ENCODE assay signal across 1 cellular context in the genomic region with DNA sequence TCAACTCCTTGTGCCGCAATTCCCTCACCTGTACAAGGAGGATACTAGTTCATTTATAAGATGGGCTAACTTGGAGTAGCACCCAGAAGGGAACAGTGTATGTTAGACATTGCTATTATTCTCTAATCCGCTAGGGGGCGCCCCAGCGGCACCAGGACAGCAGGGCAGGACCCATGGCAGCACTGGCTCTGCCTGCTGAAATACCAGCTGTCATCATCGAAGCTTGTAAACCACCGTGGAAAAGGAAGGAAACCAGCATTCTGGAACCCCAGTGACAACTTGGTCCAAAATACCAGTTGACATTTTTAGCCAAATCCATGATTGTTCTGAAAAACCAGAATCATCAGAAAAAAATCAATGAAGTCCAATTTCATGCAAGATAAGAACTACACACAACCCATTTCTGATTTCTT.
TF ChIP-seq lines count a peak whose summit lies in the region.

No MANE protein-coding gene starts in this region.

TF ChIP-seq in GM23338, 12 proteins besides CTCF, POLR2A, EP300 and RAD21 (continued from another document):
- TF ChIP-seq, protein P1, sequence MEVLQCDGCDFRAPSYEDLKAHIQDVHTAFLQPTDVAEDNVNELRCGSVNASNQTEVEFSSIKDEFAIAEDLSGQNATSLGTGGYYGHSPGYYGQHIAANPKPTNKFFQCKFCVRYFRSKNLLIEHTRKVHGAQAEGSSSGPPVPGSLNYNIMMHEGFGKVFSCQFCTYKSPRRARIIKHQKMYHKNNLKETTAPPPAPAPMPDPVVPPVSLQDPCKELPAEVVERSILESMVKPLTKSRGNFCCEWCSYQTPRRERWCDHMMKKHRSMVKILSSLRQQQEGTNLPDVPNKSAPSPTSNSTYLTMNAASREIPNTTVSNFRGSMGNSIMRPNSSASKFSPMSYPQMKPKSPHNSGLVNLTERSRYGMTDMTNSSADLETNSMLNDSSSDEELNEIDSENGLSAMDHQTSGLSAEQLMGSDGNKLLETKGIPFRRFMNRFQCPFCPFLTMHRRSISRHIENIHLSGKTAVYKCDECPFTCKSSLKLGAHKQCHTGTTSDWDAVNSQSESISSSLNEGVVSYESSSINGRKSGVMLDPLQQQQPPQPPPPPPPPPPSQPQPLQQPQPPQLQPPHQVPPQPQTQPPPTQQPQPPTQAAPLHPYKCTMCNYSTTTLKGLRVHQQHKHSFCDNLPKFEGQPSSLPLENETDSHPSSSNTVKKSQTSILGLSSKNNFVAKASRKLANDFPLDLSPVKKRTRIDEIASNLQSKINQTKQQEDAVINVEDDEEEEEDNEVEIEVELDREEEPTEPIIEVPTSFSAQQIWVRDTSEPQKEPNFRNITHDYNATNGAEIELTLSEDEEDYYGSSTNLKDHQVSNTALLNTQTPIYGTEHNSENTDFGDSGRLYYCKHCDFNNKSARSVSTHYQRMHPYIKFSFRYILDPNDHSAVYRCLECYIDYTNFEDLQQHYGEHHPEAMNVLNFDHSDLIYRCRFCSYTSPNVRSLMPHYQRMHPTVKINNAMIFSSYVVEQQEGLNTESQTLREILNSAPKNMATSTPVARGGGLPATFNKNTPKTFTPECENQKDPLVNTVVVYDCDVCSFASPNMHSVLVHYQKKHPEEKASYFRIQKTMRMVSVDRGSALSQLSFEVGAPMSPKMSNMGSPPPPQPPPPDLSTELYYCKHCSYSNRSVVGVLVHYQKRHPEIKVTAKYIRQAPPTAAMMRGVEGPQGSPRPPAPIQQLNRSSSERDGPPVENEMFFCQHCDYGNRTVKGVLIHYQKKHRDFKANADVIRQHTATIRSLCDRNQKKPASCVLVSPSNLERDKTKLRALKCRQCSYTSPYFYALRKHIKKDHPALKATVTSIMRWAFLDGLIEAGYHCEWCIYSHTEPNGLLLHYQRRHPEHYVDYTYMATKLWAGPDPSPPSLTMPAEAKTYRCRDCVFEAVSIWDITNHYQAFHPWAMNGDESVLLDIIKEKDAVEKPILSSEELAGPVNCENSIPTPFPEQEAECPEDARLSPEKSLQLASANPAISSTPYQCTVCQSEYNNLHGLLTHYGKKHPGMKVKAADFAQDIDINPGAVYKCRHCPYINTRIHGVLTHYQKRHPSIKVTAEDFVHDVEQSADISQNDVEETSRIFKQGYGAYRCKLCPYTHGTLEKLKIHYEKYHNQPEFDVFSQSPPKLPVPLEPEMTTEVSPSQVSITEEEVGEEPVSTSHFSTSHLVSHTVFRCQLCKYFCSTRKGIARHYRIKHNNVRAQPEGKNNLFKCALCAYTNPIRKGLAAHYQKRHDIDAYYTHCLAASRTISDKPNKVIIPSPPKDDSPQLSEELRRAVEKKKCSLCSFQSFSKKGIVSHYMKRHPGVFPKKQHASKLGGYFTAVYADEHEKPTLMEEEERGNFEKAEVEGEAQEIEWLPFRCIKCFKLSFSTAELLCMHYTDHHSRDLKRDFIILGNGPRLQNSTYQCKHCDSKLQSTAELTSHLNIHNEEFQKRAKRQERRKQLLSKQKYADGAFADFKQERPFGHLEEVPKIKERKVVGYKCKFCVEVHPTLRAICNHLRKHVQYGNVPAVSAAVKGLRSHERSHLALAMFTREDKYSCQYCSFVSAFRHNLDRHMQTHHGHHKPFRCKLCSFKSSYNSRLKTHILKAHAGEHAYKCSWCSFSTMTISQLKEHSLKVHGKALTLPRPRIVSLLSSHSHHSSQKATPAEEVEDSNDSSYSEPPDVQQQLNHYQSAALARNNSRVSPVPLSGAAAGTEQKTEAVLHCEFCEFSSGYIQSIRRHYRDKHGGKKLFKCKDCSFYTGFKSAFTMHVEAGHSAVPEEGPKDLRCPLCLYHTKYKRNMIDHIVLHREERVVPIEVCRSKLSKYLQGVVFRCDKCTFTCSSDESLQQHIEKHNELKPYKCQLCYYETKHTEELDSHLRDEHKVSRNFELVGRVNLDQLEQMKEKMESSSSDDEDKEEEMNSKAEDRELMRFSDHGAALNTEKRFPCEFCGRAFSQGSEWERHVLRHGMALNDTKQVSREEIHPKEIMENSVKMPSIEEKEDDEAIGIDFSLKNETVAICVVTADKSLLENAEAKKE (CRISPR knock-in tag; IDR thresholded peaks at IDR 0.05) = no peak
